18 cellular contexts compared by ENCODE assay signal in the genomic region with DNA sequence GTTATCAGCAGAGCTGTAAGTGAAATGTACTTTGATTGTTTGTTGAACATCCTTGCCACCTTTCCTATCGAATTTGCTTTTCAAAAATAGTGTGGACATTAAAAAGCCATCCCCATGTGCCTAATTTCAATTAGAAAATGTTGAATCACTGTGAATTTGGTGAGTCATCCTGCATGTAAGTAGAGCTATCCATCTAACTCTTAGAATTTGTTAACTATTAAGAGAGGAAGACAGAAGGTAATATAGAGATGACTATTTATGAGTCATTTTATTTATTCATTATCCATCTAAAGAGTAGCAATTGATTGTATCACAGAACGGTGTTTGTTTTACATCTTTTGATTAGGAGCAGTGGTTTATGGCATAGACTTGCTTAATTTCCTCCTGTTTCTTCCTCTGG.
"Had no signal": no experiment of that assay in that cellular context is flagged by ENCODE, and none has a peak within 500 bp of the region (broad histone marks: within the 10 kb centered on the region; RNA-seq: fewer than 3 reads in every experiment).

No MANE protein-coding gene starts in this region.

- H3K4me2 ChIP-seq: hepatocyte had no signal

- H3K36me3 ChIP-seq: tibial artery had no signal

- DNase-seq: activated CD8-positive, alpha-beta T cell treated with anti-CD3 and anti-CD28 coated beads for 36 hours; activated gamma-delta T cell treated with Interleukin-2 at 50 U/mL for 16 hours; activated naive CD8-positive, alpha-beta T cell treated with anti-CD3 and anti-CD28 coated beads for 36 hours; activated T-cell treated with anti-CD3 and anti-CD28 coated beads, Interleukin-2, amount 50 U/mL, for 48 hours; amygdala; cerebellar nuclear complex; effector CD8-positive, alpha-beta T cell; islet precursor cell; left ventricle myocardium superior; posterior cingulate gyrus; stimulated activated CD4-positive, alpha-beta T cell treated with anti-CD3 and anti-CD28 coated beads, Interleukin-15, amount 100 ng/mL, for 24 hours; stimulated activated CD4-positive, alpha-beta T cell treated with anti-CD3 and anti-CD28 coated beads, Interleukin-4, amount 100 ng/mL, for 1 hour; stimulated activated naive B cell treated with anti-CD40 and anti-IgM and Interleukin-4, amounts not matched to agents 10 μg/mL and 1 μg/mL and 100 μg/mL, for 72 hours; T-helper 1 cell; T1000; tibial artery had no signal

- H3K9me3 ChIP-seq: tibial artery had no signal

- H3K27me3 ChIP-seq: hepatocyte, tibial artery had no signal

- ATAC-seq: activated CD8-positive, alpha-beta T cell treated with anti-CD3 and anti-CD28 coated beads for 36 hours; left ventricle myocardium superior; natural killer cell treated with Interleukin-12 subunit alpha and Interleukin-12 subunit beta and Interleukin-15 and Interleukin-18, amount 100 ng/mL, for 72 hours; stimulated activated naive B cell treated with anti-CD40 and anti-IgM and Interleukin-4, amounts not matched to agents 10 μg/mL and 1 μg/mL and 100 μg/mL, for 72 hours had no signal

- H3K27ac ChIP-seq: hepatocyte, tibial artery had no signal

- H3K4me3 ChIP-seq: hepatocyte, tibial artery had no signal

- H2AFZ ChIP-seq: hepatocyte had no signal
